Comparison of ENCODE assay signal across 17 cellular contexts in genomic region chr20:59723607-59724456, GRCh38.
DNase-seq lines count a peak whose midpoint lies in the region; ATAC-seq, FAIRE-seq and TF ChIP-seq lines count a peak whose summit lies in the region.
"Had no signal": no experiment of that assay in that cellular context is flagged by ENCODE, and none has a peak within 500 bp of the region (broad histone marks: within the 10 kb centered on the region; RNA-seq: fewer than 3 reads in every experiment).

No MANE protein-coding gene starts in this region.

- H3K36me3 Mint-ChIP-seq in osteocyte (ENCODE audit: unreplicated experiment): no peaks in the 10 kb centered on the region
- H3K36me3 Mint-ChIP-seq: CD8-positive, alpha-beta memory T cell had no signal

- H3K4me1 ChIP-seq in RWPE2 (ENCODE audit: insufficient read depth, poor library complexity, severe bottlenecking): no peaks in the 10 kb centered on the region

- no peaks in the 10 kb centered on the region for H3K9me3 ChIP-seq in RWPE2 (ENCODE audit: severe bottlenecking)

- H3K4me1 Mint-ChIP-seq in osteocyte (ENCODE audit: unreplicated experiment): no peaks in the 10 kb centered on the region
- H3K4me1 Mint-ChIP-seq: CD8-positive, alpha-beta memory T cell had no signal

- FAIRE-seq in HTR-8/SVneo (lab: Jason Lieb, UNC): peak; percentile 49

- peak; percentile 23; the same call in 1 of the 3 replicates for ATAC-seq in RWPE2 (ENCODE audit: low read depth)
- ATAC-seq: activated CD4-positive, CD25-positive, alpha-beta regulatory T cell treated with anti-CD3 and anti-CD28 coated beads, Interleukin-2, amount 50 U/mL, for 24 hours; stimulated activated naive CD8-positive, alpha-beta T cell treated with anti-CD3 and anti-CD28 coated beads, Interleukin-15, amount 100 ng/mL, for 72 hours had no signal

- no peak overlapping the region for H3K4me3 ChIP-seq in RWPE2 (ENCODE audit: severe bottlenecking)

- TF ChIP-seq CTCF in RWPE2 (IDR thresholded peaks at IDR 0.05; ENCODE audit: poor library complexity, severe bottlenecking) (no peak), osteocyte (IDR thresholded peaks at IDR 0.05) (no peak), GM10248 (IDR thresholded peaks at IDR 0.05; ENCODE audit: control extremely low read depth, extremely low read depth, low read depth, missing control alignments) (no peak)

- H3K27ac Mint-ChIP-seq in osteocyte (ENCODE audit: unreplicated experiment): no peak overlapping the region
- H3K27ac Mint-ChIP-seq: CD8-positive, alpha-beta memory T cell; progenitor cell of endocrine pancreas; stimulated activated naive CD8-positive, alpha-beta T cell treated with anti-CD3 and anti-CD28 coated beads, Interleukin-15, amount 100 ng/mL, for 72 hours; T-helper 1 cell treated with Interleukin-12 subunit alpha and Interleukin-12 subunit beta and Interleukin-4 antibody, amounts not matched to agents 30 μg/mL and 1 μg/mL, for 36 hours had no signal

- POLR2A ChIA-PET in GM10248 (lab: Yijun Ruan, JAX): no interaction called here

- CTCF ChIA-PET in GM10248 (lab: Yijun Ruan, JAX): no interaction called here

- peaks cover 9% of the 10 kb centered on the region for H3K9me3 Mint-ChIP-seq in osteocyte (ENCODE audit: unreplicated experiment)
- H3K9me3 Mint-ChIP-seq: stimulated activated naive CD8-positive, alpha-beta T cell treated with anti-CD3 and anti-CD28 coated beads, Interleukin-15, amount 100 ng/mL, for 72 hours; T-helper 1 cell treated with Interleukin-12 subunit alpha and Interleukin-12 subunit beta and Interleukin-4 antibody, amounts not matched to agents 30 μg/mL and 1 μg/mL, for 36 hours had no signal

- peaks cover 79% of the 10 kb centered on the region for H3K27me3 ChIP-seq in RWPE2 (ENCODE audit: insufficient read depth, poor library complexity, severe bottlenecking)

- no peak overlapping the region for H3K27ac ChIP-seq in RWPE2 (ENCODE audit: poor library complexity, severe bottlenecking)
- H3K27ac ChIP-seq: 22Rv1 had no signal

- H3K4me3 Mint-ChIP-seq in osteocyte (ENCODE audit: unreplicated experiment): no peak overlapping the region
- H3K4me3 Mint-ChIP-seq: CD8-positive, alpha-beta memory T cell; stimulated activated naive CD8-positive, alpha-beta T cell treated with anti-CD3 and anti-CD28 coated beads, Interleukin-15, amount 100 ng/mL, for 72 hours; T-helper 1 cell treated with Interleukin-12 subunit alpha and Interleukin-12 subunit beta and Interleukin-4 antibody, amounts not matched to agents 30 μg/mL and 1 μg/mL, for 36 hours had no signal

- H3K36me3 ChIP-seq in RWPE2 (ENCODE audit: low read depth): no peaks in the 10 kb centered on the region

- no peaks in the 10 kb centered on the region for H3K27me3 Mint-ChIP-seq in osteocyte (ENCODE audit: unreplicated experiment)

- peak; percentile 14 for DNase-seq in DMS 273 (lab: John Stamatoyannopoulos, UW; ENCODE audit: unreplicated experiment)
- no peak for DNase-seq in DMS 273 treated with DMSO at 0.1 percent for 48 hours (lab: John Stamatoyannopoulos, UW)
- no peak for DNase-seq in HTR-8/SVneo (ENCODE audit: insufficient read length, low spot score)
- peak; percentile 68 for DNase-seq in RWPE2 (ENCODE audit: low spot score)
- DNase-seq in osteocyte (ENCODE audit: extremely low spot score, unreplicated experiment): peak; percentile 68
- no peak for DNase-seq in GM10248 (ENCODE audit: extremely low spot score)
- no peak for DNase-seq in COLO668 (lab: John Stamatoyannopoulos, UW; ENCODE audit: unreplicated experiment)
- no peak for DNase-seq in NCI-H1930 (lab: John Stamatoyannopoulos, UW)
- DNase-seq: activated naive CD4-positive, alpha-beta T cell treated with anti-CD3 and anti-CD28 coated beads, Interleukin-2, amount 50 U/mL, for 16 hours; activated T-cell treated with anti-CD3 and anti-CD28 coated beads for 4 hours; CD8-positive, alpha-beta memory T cell; RPMI8226; stimulated activated naive CD8-positive, alpha-beta T cell treated with anti-CD3 and anti-CD28 coated beads, Interleukin-15, amount 100 ng/mL, for 72 hours had no signal

Comparison
In these comparisons a context has a peak if more than half of its experiments do, and no peak if none do; other contexts are left out.
1. DNase-seq: peak in DMS 273 (single experiment), RWPE2 (single experiment) and osteocyte (single experiment); none in DMS 273 treated with DMSO at 0.1 percent for 48 hours (single experiment), HTR-8/SVneo (single experiment), GM10248 (single experiment), COLO668 (single experiment) and NCI-H1930 (0 of 2).